Comparison of ENCODE assay signal across 29 cellular contexts in genomic region chr21:33813832-33814231, GRCh38.
"Had no signal": no experiment of that assay in that cellular context is flagged by ENCODE, and none has a peak within 500 bp of the region (broad histone marks: within the 10 kb centered on the region; RNA-seq: fewer than 3 reads in every experiment).

No MANE protein-coding gene starts in this region.

- H3K27me3 ChIP-seq: ascending aorta, breast epithelium, esophagus squamous epithelium, gastroesophageal sphincter had no signal

- H3K36me3 Mint-ChIP-seq: activated CD4-positive, alpha-beta memory T cell treated with anti-CD3 and anti-CD28 coated beads for 36 hours; activated naive CD4-positive, alpha-beta T cell treated with anti-CD3 and anti-CD28 coated beads, Interleukin-2, amount 10 ng/mL, durations not matched to agents 7 days and 5 days; activated naive CD4-positive, alpha-beta T cell treated with anti-CD3 and anti-CD28 coated beads, Interleukin-2, amount 50 U/mL, for 72 hours; activated naive CD8-positive, alpha-beta T cell treated with anti-CD3 and anti-CD28 coated beads, Interleukin-2, amount 10 ng/mL, durations not matched to agents 7 days and 5 days had no signal

- H3K9me3 Mint-ChIP-seq: activated CD4-positive, alpha-beta memory T cell treated with anti-CD3 and anti-CD28 coated beads for 36 hours; activated CD4-positive, alpha-beta T cell treated with anti-CD3 and anti-CD28 coated beads, Interleukin-2, amount 10 ng/mL, durations not matched to agents 24 days and 14 days; activated naive CD4-positive, alpha-beta T cell treated with anti-CD3 and anti-CD28 coated beads, Interleukin-2, amount 10 ng/mL, durations not matched to agents 7 days and 5 days; activated naive CD4-positive, alpha-beta T cell treated with anti-CD3 and anti-CD28 coated beads, Interleukin-2, amount 50 U/mL, for 72 hours; activated naive CD8-positive, alpha-beta T cell treated with anti-CD3 and anti-CD28 coated beads, Interleukin-2, amount 10 ng/mL, durations not matched to agents 7 days and 5 days; activated T-cell treated with anti-CD3 and anti-CD28 coated beads, Interleukin-2, amount 50 U/mL, for 24 hours; activated T-cell treated with anti-CD3 and anti-CD28 coated beads, Interleukin-2, amount 50 U/mL, for 72 hours; brain; central memory CD8-positive, alpha-beta T cell; T-helper 2 cell treated with Interferon-gamma antibody and Interleukin-4, amounts not matched to agents 5 μg/mL and 100 μg/mL, for 36 hours had no signal

- ATAC-seq: activated CD4-positive, alpha-beta T cell treated with anti-CD3 and anti-CD28 coated beads for 36 hours; activated naive CD4-positive, alpha-beta T cell treated with anti-CD3 and anti-CD28 coated beads, Interleukin-2, amount 50 U/mL, for 72 hours; activated T-cell treated with anti-CD3 and anti-CD28 coated beads, Interleukin-2, amount 50 U/mL, for 72 hours; gastroesophageal sphincter; T-helper 17 cell had no signal

- H3K27me3 Mint-ChIP-seq: activated CD4-positive, alpha-beta memory T cell treated with anti-CD3 and anti-CD28 coated beads for 36 hours; activated CD4-positive, alpha-beta T cell treated with anti-CD3 and anti-CD28 coated beads for 36 hours; activated CD4-positive, alpha-beta T cell treated with anti-CD3 and anti-CD28 coated beads, Interleukin-2, amount 10 ng/mL, durations not matched to agents 24 days and 14 days; activated naive CD4-positive, alpha-beta T cell treated with anti-CD3 and anti-CD28 coated beads, Interleukin-2, amount 10 ng/mL, durations not matched to agents 7 days and 5 days; activated naive CD8-positive, alpha-beta T cell treated with anti-CD3 and anti-CD28 coated beads, Interleukin-2, amount 10 ng/mL, durations not matched to agents 7 days and 5 days; activated T-cell treated with anti-CD3 and anti-CD28 coated beads, Interleukin-2, amount 50 U/mL, for 24 hours; central memory CD8-positive, alpha-beta T cell; T-helper 17 cell had no signal

- H3K9me3 ChIP-seq: ascending aorta, breast epithelium, esophagus squamous epithelium, gastroesophageal sphincter had no signal

- H3K4me1 ChIP-seq: breast epithelium had no signal

- H3K27ac ChIP-seq: ascending aorta, breast epithelium, epithelial cell of prostate, esophagus squamous epithelium, gastroesophageal sphincter, WERI-Rb-1 had no signal

- H3K4me3 ChIP-seq: ascending aorta, breast epithelium, coronary artery, esophagus squamous epithelium, gastroesophageal sphincter had no signal

- DNase-seq: activated CD4-positive, alpha-beta memory T cell treated with anti-CD3 and anti-CD28 coated beads for 36 hours; activated CD4-positive, alpha-beta T cell treated with anti-CD3 and anti-CD28 coated beads for 36 hours; activated CD4-positive, alpha-beta T cell treated with anti-CD3 and anti-CD28 coated beads, Interleukin-2, amount 10 ng/mL, durations not matched to agents 24 days and 14 days; activated CD4-positive, CD25-positive, alpha-beta regulatory T cell; activated CD4-positive, CD25-positive, alpha-beta regulatory T cell treated with anti-CD3 and anti-CD28 coated beads, Interleukin-2, amount 50 U/mL, for 72 hours; activated CD8-positive, alpha-beta memory T cell treated with anti-CD3 and anti-CD28 coated beads, Interleukin-2, amount 50 U/mL, for 48 hours; activated gamma-delta T cell; activated naive CD4-positive, alpha-beta T cell; activated naive CD4-positive, alpha-beta T cell treated with anti-CD3 and anti-CD28 coated beads, Interleukin-2, amount 10 ng/mL, durations not matched to agents 7 days and 5 days; activated naive CD8-positive, alpha-beta T cell treated with anti-CD3 and anti-CD28 coated beads, Interleukin-2, amount 10 ng/mL, durations not matched to agents 7 days and 5 days; activated T-cell treated with anti-CD3 and anti-CD28 coated beads for 4 hours; activated T-cell treated with anti-CD3 and anti-CD28 coated beads, Interleukin-2, amount 50 U/mL, for 24 hours; activated T-cell treated with anti-CD3 and anti-CD28 coated beads, Interleukin-2, amount 50 U/mL, for 72 hours; effector CD8-positive, alpha-beta T cell; esophagus squamous epithelium; foreskin melanocyte; T-helper 1 cell; T-helper 17 cell; T1000; WERI-Rb-1 had no signal

- H3K27ac Mint-ChIP-seq: activated CD4-positive, alpha-beta memory T cell treated with anti-CD3 and anti-CD28 coated beads for 36 hours; activated CD4-positive, alpha-beta T cell treated with anti-CD3 and anti-CD28 coated beads for 36 hours; activated CD4-positive, alpha-beta T cell treated with anti-CD3 and anti-CD28 coated beads, Interleukin-2, amount 10 ng/mL, durations not matched to agents 24 days and 14 days; activated naive CD4-positive, alpha-beta T cell treated with anti-CD3 and anti-CD28 coated beads, Interleukin-2, amount 10 ng/mL, durations not matched to agents 7 days and 5 days; activated naive CD8-positive, alpha-beta T cell treated with anti-CD3 and anti-CD28 coated beads, Interleukin-2, amount 10 ng/mL, durations not matched to agents 7 days and 5 days; activated T-cell treated with anti-CD3 and anti-CD28 coated beads, Interleukin-2, amount 50 U/mL, for 24 hours; activated T-cell treated with anti-CD3 and anti-CD28 coated beads, Interleukin-2, amount 50 U/mL, for 72 hours; T-helper 17 cell; T-helper 2 cell treated with Interferon-gamma antibody and Interleukin-4, amounts not matched to agents 5 μg/mL and 100 μg/mL, for 36 hours had no signal

- H3K4me3 Mint-ChIP-seq: activated CD4-positive, alpha-beta memory T cell treated with anti-CD3 and anti-CD28 coated beads for 36 hours; activated CD4-positive, alpha-beta T cell treated with anti-CD3 and anti-CD28 coated beads for 36 hours; activated CD4-positive, alpha-beta T cell treated with anti-CD3 and anti-CD28 coated beads, Interleukin-2, amount 10 ng/mL, durations not matched to agents 24 days and 14 days; activated naive CD4-positive, alpha-beta T cell treated with anti-CD3 and anti-CD28 coated beads, Interleukin-2, amount 10 ng/mL, durations not matched to agents 7 days and 5 days; activated naive CD8-positive, alpha-beta T cell treated with anti-CD3 and anti-CD28 coated beads, Interleukin-2, amount 10 ng/mL, durations not matched to agents 7 days and 5 days; activated T-cell treated with anti-CD3 and anti-CD28 coated beads, Interleukin-2, amount 50 U/mL, for 24 hours; activated T-cell treated with anti-CD3 and anti-CD28 coated beads, Interleukin-2, amount 50 U/mL, for 72 hours; central memory CD8-positive, alpha-beta T cell; T-helper 17 cell; T-helper 2 cell treated with Interferon-gamma antibody and Interleukin-4, amounts not matched to agents 5 μg/mL and 100 μg/mL, for 36 hours had no signal

- H3K36me3 ChIP-seq: breast epithelium had no signal

- H3K4me1 Mint-ChIP-seq: activated naive CD4-positive, alpha-beta T cell treated with anti-CD3 and anti-CD28 coated beads, Interleukin-2, amount 10 ng/mL, durations not matched to agents 7 days and 5 days; activated naive CD8-positive, alpha-beta T cell treated with anti-CD3 and anti-CD28 coated beads, Interleukin-2, amount 10 ng/mL, durations not matched to agents 7 days and 5 days; central memory CD8-positive, alpha-beta T cell; T-helper 17 cell had no signal
